ENCODE assay signal across 8 cellular contexts in genomic region chr10:14008648-14009072, GRCh38.
DNase-seq lines count a peak whose midpoint lies in the region; TF ChIP-seq lines count a peak whose summit lies in the region.

No MANE protein-coding gene starts in this region.

- peak overlapping the region in 5 of 8 donors; percentile 19 to 84 (median 68) for H3K27ac ChIP-seq in spleen

- no peak for TF ChIP-seq CTCF in GM12864 (IDR thresholded peaks at IDR 0.05; ENCODE audit: low read depth, low read length, missing control alignments)
- no peak for TF ChIP-seq CTCF in WI38 (IDR thresholded peaks at IDR 0.05; ENCODE audit: low read depth, low read length)
- no peak for TF ChIP-seq CTCF in foreskin fibroblast (IDR thresholded peaks at IDR 0.05; ENCODE audit: low read depth, low read length)
- TF ChIP-seq CTCF in spleen (IDR thresholded peaks at IDR 0.05 in 8 of 11, conservative IDR thresholded peaks at IDR 0.05 in 3 of 11): no peak

- intact Hi-C loops in spleen (cut with DNase I; ENCODE audit: low total_unique reads): no loop called here

- 60 to 71% (median 64%) methylated on average over 9 of the region's 9 CpGs for WGBS in spleen, 5 donors

- H3K4me1 ChIP-seq in spleen: peaks cover 5 to 36% (median 23%) of the 10 kb centered on the region in 6 donors

- no peak for DNase-seq in GM12864 (ENCODE audit: low read depth)
- no peak for DNase-seq in foreskin fibroblast
- no peak for DNase-seq in spleen
- DNase-seq in Ammon's horn (ENCODE audit: low spot score): no peak
- no peak for DNase-seq in pons (ENCODE audit: low spot score)
- no peak for DNase-seq in NCI-H1092 (lab: John Stamatoyannopoulos, UW)
- no peak for DNase-seq in SKM-1 treated with dmso at 0.1 percent for 144 hours (lab: John Stamatoyannopoulos, UW; ENCODE audit: unreplicated experiment)

- H3K36me3 ChIP-seq in spleen: no peaks in the 10 kb centered on the region

- peaks cover 0 to 29% (median 16%) of the 10 kb centered on the region in 7 donors for H3K27me3 ChIP-seq in spleen (replicated peaks in 1 of 7)

- H3K4me3 ChIP-seq in GM12864 (ENCODE audit: low read depth, low read length) (peak overlapping the region; percentile 54), WI38 (ENCODE audit: low read depth, low read length) (peak overlapping the region; percentile 54), foreskin fibroblast (ENCODE audit: low read depth in 1 of 2, low read length in 2 of 2) (peak overlapping the region; percentile 57 to 62), spleen (peak overlapping the region in 6 of 8 donors; percentile 10 to 63 (median 18))

- no peaks in the 10 kb centered on the region for H3K9me3 ChIP-seq in spleen

- TF ChIP-seq POLR2A in spleen (IDR thresholded peaks at IDR 0.05): no peak
